ENCODE assay signal across 11 cellular contexts in the genomic region with DNA sequence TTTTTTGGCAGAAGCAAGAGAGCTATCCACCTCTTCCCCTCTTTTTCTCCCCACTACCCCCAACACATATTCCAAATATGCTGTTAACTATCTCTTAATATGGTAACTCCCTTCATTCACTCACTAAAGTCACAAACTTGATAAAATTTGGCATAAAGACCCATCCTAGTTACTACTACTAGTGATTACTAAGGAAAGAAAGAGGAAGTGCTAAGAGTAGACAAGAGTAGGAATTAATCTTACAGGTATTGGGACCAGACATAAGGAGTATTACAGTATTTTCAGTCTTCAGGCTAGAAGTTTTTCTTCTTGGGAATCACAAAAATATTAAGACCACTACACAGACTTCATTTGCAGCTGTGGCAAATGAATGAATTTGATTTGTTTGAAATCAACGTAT. TPM values are rescaled to one million over a fixed set of nuclear protein-coding genes. Genes with fewer than 3 reads are reported as not detected.
DNase-seq lines count a peak whose midpoint lies in the region; TF ChIP-seq lines count a peak whose summit lies in the region.
"Had no signal": no experiment of that assay in that cellular context is flagged by ENCODE, and none has a peak within 500 bp of the region (broad histone marks: within the 10 kb centered on the region; RNA-seq: fewer than 3 reads in every experiment).

No MANE protein-coding gene starts in this region.

- no peaks in the 10 kb centered on the region for H3K27me3 ChIP-seq in AG04450 (ENCODE audit: control insufficient read depth, insufficient read depth, low read length)
- no peaks in the 10 kb centered on the region for H3K27me3 ChIP-seq in endocrine pancreas (ENCODE audit: control insufficient read depth, insufficient read depth, low read length)

- H3K4me1 Mint-ChIP-seq in endothelial cell (ENCODE audit: unreplicated experiment) (peaks cover 13% of the 10 kb centered on the region), immature natural killer cell (peaks cover 10% of the 10 kb centered on the region in 2 donors)

- no peak overlapping the region for H3K9ac ChIP-seq in endocrine pancreas (ENCODE audit: control insufficient read depth, insufficient read depth, low read length)

- no peak for DNase-seq in AG04450 (ENCODE audit: low read depth, low spot score)
- peak; percentile 15 for DNase-seq in KBM-7
- DNase-seq in myocyte (ENCODE audit: low read depth): peak; percentile 13
- DNase-seq in endothelial cell (ENCODE audit: low spot score): no peak
- no peak for DNase-seq in SW 1271 (lab: John Stamatoyannopoulos, UW)
- DNase-seq in immature natural killer cell: no peak
- DNase-seq in NCI-H446 (lab: John Stamatoyannopoulos, UW): no peak
- DNase-seq: H7 had no signal

- H3K36me3 Mint-ChIP-seq in endothelial cell (ENCODE audit: low read depth, unreplicated experiment) (no peaks in the 10 kb centered on the region), immature natural killer cell (no peaks in the 10 kb centered on the region)

- H3K4me1 ChIP-seq in endocrine pancreas (ENCODE audit: control insufficient read depth, insufficient read depth, low read length): no peaks in the 10 kb centered on the region

- POLR2A ChIA-PET in AG04450 (lab: Yijun Ruan, JAX): interaction anchor here (0.8 kb wide), 1 partner anchor 352 kb away, joined by 3 read pairs; no protein-coding TSS in a partner anchor

- H3K4me3 Mint-ChIP-seq in endothelial cell (ENCODE audit: unreplicated experiment) (no peak overlapping the region), immature natural killer cell (no peak overlapping the region)
- H3K4me3 Mint-ChIP-seq: activated CD4-positive, alpha-beta T cell treated with anti-CD3 and anti-CD28 coated beads for 36 hours had no signal

- H3K27ac Mint-ChIP-seq in endothelial cell (ENCODE audit: unreplicated experiment) (no peak overlapping the region), immature natural killer cell (no peak overlapping the region)
- H3K27ac Mint-ChIP-seq: activated CD4-positive, alpha-beta T cell treated with anti-CD3 and anti-CD28 coated beads for 36 hours had no signal

- TF ChIP-seq CTCF in AG04450 (IDR thresholded peaks at IDR 0.05; ENCODE audit: low read depth, low read length) (no peak), endothelial cell (IDR thresholded peaks at IDR 0.05; ENCODE audit: unreplicated experiment) (no peak)

- H3K36me3 ChIP-seq in endocrine pancreas (ENCODE audit: control insufficient read depth, insufficient read depth, low read length): no peaks in the 10 kb centered on the region

- H3K4me3 ChIP-seq in AG04450 (ENCODE audit: low read depth, low read length) (peak overlapping the region; percentile 68), endocrine pancreas (ENCODE audit: control insufficient read depth, insufficient read depth, low read length) (peak overlapping the region; percentile 99)

- CTCF ChIA-PET in AG04450 (lab: Charles Lee): interaction anchor here (1.0 kb wide), 1 partner anchor 669 kb away, joined by 6 read pairs; no protein-coding TSS in a partner anchor

- H3K27me3 Mint-ChIP-seq in endothelial cell (ENCODE audit: unreplicated experiment) (no peaks in the 10 kb centered on the region), immature natural killer cell (ENCODE audit: low read depth in 3 of 3) (peaks cover 0 to 9% (median 3%) of the 10 kb centered on the region in 3 donors)
- H3K27me3 Mint-ChIP-seq: activated CD4-positive, alpha-beta T cell treated with anti-CD3 and anti-CD28 coated beads for 36 hours had no signal

- in situ Hi-C loops in KBM-7 (cut with MboI; ENCODE audit: low pct_unique_long_range_greater_than_20kb, low sequenced_read_pairs): loop anchor here (25.0 kb wide), 2 partner anchors 392 to 667 kb away; no protein-coding TSS in a partner anchor

- no peak overlapping the region for H3K27ac ChIP-seq in AG04450 (ENCODE audit: low read depth, low read length)
- H3K27ac ChIP-seq: C4-2B had no signal

- H3K9me3 ChIP-seq in AG04450 (ENCODE audit: control insufficient read depth, insufficient read depth, low read length): no peaks in the 10 kb centered on the region
- H3K9me3 ChIP-seq in endocrine pancreas (ENCODE audit: control insufficient read depth, low read length): no peaks in the 10 kb centered on the region

- H3K9me3 Mint-ChIP-seq in endothelial cell (ENCODE audit: unreplicated experiment) (no peaks in the 10 kb centered on the region), immature natural killer cell (no peaks in the 10 kb centered on the region)

RNA-seq across cellular contexts. Expression of a gene that starts 2.2 kb away (rescaled TPM):
- polyA plus RNA-seq in AG04450 (2011; rRNA removed) (21.3 and 22.5 TPM in 2 replicates), immature natural killer cell (not detected)
- polyA minus RNA-seq in AG04450 (2011; rRNA and poly(A)+ RNA removed): 137 and 210 TPM in 2 replicates
- total RNA-seq in myocyte (13.2 and 17.0 TPM in 2 replicates), endothelial cell (ENCODE audit: unreplicated experiment) (16.7 TPM)
- 7.9 TPM for polyA plus RNA-seq in myocyte (2012)

Comparison
In these comparisons a context has a peak if more than half of its experiments do, and no peak if none do; other contexts are left out.
1. DNase-seq: peak in KBM-7 (single experiment) and myocyte (single experiment); none in AG04450 (single experiment), endothelial cell (single experiment), SW 1271 (0 of 2), immature natural killer cell (0 of 3) and NCI-H446 (0 of 2).